Comparison of ENCODE assay signal across 9 cellular contexts in genomic region chr5:59187772-59188347, GRCh38.
A peak's percentile ranks its signal among the peaks of the same experiment; 100 is the strongest.
DNase-seq lines count a peak whose midpoint lies in the region; ATAC-seq, FAIRE-seq and TF ChIP-seq lines count a peak whose summit lies in the region.
"Had no signal": no experiment of that assay in that cellular context is flagged by ENCODE, and none has a peak within 500 bp of the region (broad histone marks: within the 10 kb centered on the region; RNA-seq: fewer than 3 reads in every experiment).

No MANE protein-coding gene starts in this region.

- H3K27ac Mint-ChIP-seq in T-helper 17 cell: peak overlapping the region; percentile 27
- no peak overlapping the region for H3K27ac Mint-ChIP-seq in natural killer cell treated with Interleukin-12 subunit alpha and Interleukin-12 subunit beta and Interleukin-15 and Interleukin-18, amount 100 ng/mL, for 72 hours
- H3K27ac Mint-ChIP-seq in activated T-helper 17 cell treated with anti-CD3 and anti-CD28 coated beads, Interleukin-2, amount 50 U/mL, for 72 hours: no peak overlapping the region

- no peak overlapping the region for H3K4me3 Mint-ChIP-seq in T-helper 17 cell
- no peak overlapping the region for H3K4me3 Mint-ChIP-seq in natural killer cell treated with Interleukin-12 subunit alpha and Interleukin-12 subunit beta and Interleukin-15 and Interleukin-18, amount 100 ng/mL, for 72 hours
- H3K4me3 Mint-ChIP-seq in activated T-helper 17 cell treated with anti-CD3 and anti-CD28 coated beads, Interleukin-2, amount 50 U/mL, for 72 hours: no peak overlapping the region

- no peak overlapping the region for H3K27ac ChIP-seq in A673 (ENCODE audit: low read depth, low read length, poor library complexity, severe bottlenecking)
- no peak overlapping the region for H3K27ac ChIP-seq in left lung

- FAIRE-seq in RCC 7860 (lab: Jason Lieb, UNC): no peak

- no peaks in the 10 kb centered on the region for H3K9me3 Mint-ChIP-seq in natural killer cell treated with Interleukin-12 subunit alpha and Interleukin-12 subunit beta and Interleukin-15 and Interleukin-18, amount 100 ng/mL, for 72 hours
- H3K9me3 Mint-ChIP-seq in activated T-helper 17 cell treated with anti-CD3 and anti-CD28 coated beads, Interleukin-2, amount 50 U/mL, for 72 hours: no peaks in the 10 kb centered on the region

- H3K36me3 Mint-ChIP-seq in T-helper 17 cell (ENCODE audit: low read depth): peaks cover 4% of the 10 kb centered on the region
- no peaks in the 10 kb centered on the region for H3K36me3 Mint-ChIP-seq in natural killer cell treated with Interleukin-12 subunit alpha and Interleukin-12 subunit beta and Interleukin-15 and Interleukin-18, amount 100 ng/mL, for 72 hours
- H3K36me3 Mint-ChIP-seq in activated T-helper 17 cell treated with anti-CD3 and anti-CD28 coated beads, Interleukin-2, amount 50 U/mL, for 72 hours (ENCODE audit: low read depth): no peaks in the 10 kb centered on the region

- H3K36me3 ChIP-seq in A673 (ENCODE audit: insufficient read depth, low read length, poor library complexity, severe bottlenecking): no peaks in the 10 kb centered on the region
- no peaks in the 10 kb centered on the region for H3K36me3 ChIP-seq in left lung

- POLR2A ChIA-PET in A673 (lab: Charles Lee; ENCODE audit: low non-redundant PET): no interaction called here

- DNase-seq in A673 (ENCODE audit: low spot score) (no peak), T-helper 17 cell (no peak), left lung (no peak), cerebellar cortex (ENCODE audit: low spot score) (no peak), RCC 7860 (ENCODE audit: low spot score) (no peak)
- DNase-seq in natural killer cell treated with Interleukin-12 subunit alpha and Interleukin-12 subunit beta and Interleukin-15 and Interleukin-18, amount 100 ng/mL, for 72 hours (ENCODE audit: low spot score): no peak

- H3K27me3 ChIP-seq in A673 (replicated peaks; ENCODE audit: insufficient read depth, low read depth, low read length, poor library complexity): peaks cover 13% of the 10 kb centered on the region
- H3K27me3 ChIP-seq in left lung: no peaks in the 10 kb centered on the region

- H3K27me3 Mint-ChIP-seq in T-helper 17 cell: peaks cover 47% of the 10 kb centered on the region
- H3K27me3 Mint-ChIP-seq in natural killer cell treated with Interleukin-12 subunit alpha and Interleukin-12 subunit beta and Interleukin-15 and Interleukin-18, amount 100 ng/mL, for 72 hours: peaks cover 10 to 20% of the 10 kb centered on the region in 2 donors
- peaks cover 29% of the 10 kb centered on the region for H3K27me3 Mint-ChIP-seq in activated T-helper 17 cell treated with anti-CD3 and anti-CD28 coated beads, Interleukin-2, amount 50 U/mL, for 72 hours

- H3K4me1 ChIP-seq in A673 (ENCODE audit: insufficient read depth, low read length, poor library complexity, severe bottlenecking) (peaks cover 9% of the 10 kb centered on the region), left lung (peaks cover 0 to 12% of the 10 kb centered on the region in 2 donors)

- TF ChIP-seq CTCF in A673 (conservative IDR thresholded peaks at IDR 0.05; ENCODE audit: low read depth, low read length) (no peak), left lung (IDR thresholded peaks at IDR 0.05) (no peak)

- CTCF ChIA-PET in A673 (lab: Charles Lee): interaction anchor here (0.6 to 2.0 kb wide), 6 partner anchors 141 to 613 kb away, joined by 3 to 11 read pairs (median 3); no protein-coding TSS in a partner anchor

- H3K4me1 Mint-ChIP-seq in T-helper 17 cell: peaks cover 4% of the 10 kb centered on the region
- peaks cover 4 to 6% of the 10 kb centered on the region in 2 donors for H3K4me1 Mint-ChIP-seq in natural killer cell treated with Interleukin-12 subunit alpha and Interleukin-12 subunit beta and Interleukin-15 and Interleukin-18, amount 100 ng/mL, for 72 hours (ENCODE audit: low read depth in 2 of 2)
- H3K4me1 Mint-ChIP-seq in activated T-helper 17 cell treated with anti-CD3 and anti-CD28 coated beads, Interleukin-2, amount 50 U/mL, for 72 hours: peaks cover 5% of the 10 kb centered on the region

- H3K9me3 ChIP-seq in A673 (ENCODE audit: low read depth, low read length, poor library complexity, severe bottlenecking): no peaks in the 10 kb centered on the region
- no peaks in the 10 kb centered on the region for H3K9me3 ChIP-seq in T-helper 17 cell (ENCODE audit: control insufficient read depth, low read length, poor library complexity, severe bottlenecking)
- no peaks in the 10 kb centered on the region for H3K9me3 ChIP-seq in left lung
- H3K9me3 ChIP-seq: mucosa of descending colon had no signal

- intact Hi-C loops in A673 (cut with micrococcal nuclease; ENCODE audit: unreplicated experiment): loop anchor here (1.0 to 10.0 kb wide), 5 partner anchors 179 to 614 kb away; no protein-coding TSS in a partner anchor
- intact Hi-C loops in left lung (cut with DNase I): loop anchor here in 1 of 2 donors (5.0 kb wide), 1 partner anchor 194 kb away; no protein-coding TSS in a partner anchor

- BruUV-seq in A673 (replicated peaks; lab: Mats Ljungman, UMichigan): no TSS peak

- ATAC-seq in GM21360 (IDR thresholded peaks at IDR 0.05; ENCODE audit: unreplicated experiment) (peak; percentile 52), T-helper 17 cell (no peak), left lung (peak; percentile 27)
- ATAC-seq in natural killer cell treated with Interleukin-12 subunit alpha and Interleukin-12 subunit beta and Interleukin-15 and Interleukin-18, amount 100 ng/mL, for 72 hours: no peak
- ATAC-seq in activated T-helper 17 cell treated with anti-CD3 and anti-CD28 coated beads, Interleukin-2, amount 50 U/mL, for 72 hours (replicated peaks): no peak

- H3K4me3 ChIP-seq in A673 (ENCODE audit: low read depth, low read length, poor library complexity, severe bottlenecking) (peak overlapping the region; percentile 36), left lung (no peak overlapping the region)
- H3K4me3 ChIP-seq: mucosa of descending colon had no signal

Comparison
In these comparisons a context has a peak if more than half of its experiments do, and no peak if none do; other contexts are left out.
1. ATAC-seq: peak in GM21360 (single experiment) and left lung (single experiment); none in T-helper 17 cell (single experiment), natural killer cell treated with Interleukin-12 subunit alpha and Interleukin-12 subunit beta and Interleukin-15 and Interleukin-18, amount 100 ng/mL, for 72 hours (0 of 2) and activated T-helper 17 cell treated with anti-CD3 and anti-CD28 coated beads, Interleukin-2, amount 50 U/mL, for 72 hours (single experiment).